15 cellular contexts compared by ENCODE assay signal in the genomic region with DNA sequence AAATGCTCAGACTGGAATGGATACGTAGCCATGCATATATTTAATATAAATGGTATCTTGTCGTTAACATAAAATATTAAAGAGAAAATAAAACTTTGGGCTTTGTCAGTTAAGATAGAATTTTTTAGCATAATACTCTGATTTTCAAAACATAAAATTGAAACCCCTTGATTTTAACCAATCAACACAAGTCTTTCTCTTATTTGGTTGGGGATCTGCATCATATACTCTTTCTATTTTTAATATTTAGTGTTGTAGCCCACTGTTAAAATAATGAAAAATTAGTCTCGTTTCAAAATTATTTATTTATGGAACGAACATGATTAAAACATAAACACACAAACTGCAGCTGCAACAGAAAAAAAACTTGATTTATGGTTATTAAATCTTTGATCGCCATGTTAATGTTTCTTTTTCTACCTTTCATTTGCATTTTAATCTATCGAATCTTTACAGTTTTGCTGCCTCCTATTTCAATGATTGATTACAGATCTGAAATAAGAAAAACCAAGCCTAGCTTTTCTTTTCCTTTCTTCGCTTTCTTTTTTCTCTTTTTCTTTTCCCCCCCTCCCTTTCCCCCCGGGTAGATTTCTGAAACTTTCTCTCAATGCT.
DNase-seq lines count a peak whose midpoint lies in the region; ATAC-seq, FAIRE-seq and TF ChIP-seq lines count a peak whose summit lies in the region.
"Had no signal": no experiment of that assay in that cellular context is flagged by ENCODE, and none has a peak within 500 bp of the region (broad histone marks: within the 10 kb centered on the region; RNA-seq: fewer than 3 reads in every experiment).

No MANE protein-coding gene starts in this region.

- H3K9ac ChIP-seq in HUES64 (ENCODE audit: low read depth, low read length) = no peak overlapping the region
- no peak overlapping the region for H3K9ac ChIP-seq in kidney (ENCODE audit: low read length in 2 of 2)
- peak overlapping the region; percentile 94 to 96 for H3K9ac ChIP-seq in stomach smooth muscle (ENCODE audit: low read length in 2 of 2)

- H3K27ac ChIP-seq in HUES64 (ENCODE audit: low read depth, low read length) (no peak overlapping the region), body of pancreas (peak overlapping the region; percentile 28 to 98 (median 94)), kidney (ENCODE audit: low read depth in 2 of 2, low read length in 2 of 2) (peak overlapping the region in 1 of 2 donors; percentile 28), stomach smooth muscle (ENCODE audit: low read length) (peak overlapping the region; percentile 100)

- ATAC-seq in body of pancreas (no peak), GM21447 (IDR thresholded peaks at IDR 0.05; ENCODE audit: unreplicated experiment) (no peak), HG03175 (IDR thresholded peaks at IDR 0.05; ENCODE audit: unreplicated experiment) (no peak)
- ATAC-seq: activated naive CD8-positive, alpha-beta T cell treated with anti-CD3 and anti-CD28 coated beads, Interleukin-2, amount 50 U/mL, for 24 hours had no signal

- H3K4me3 ChIP-seq in HUES64 (ENCODE audit: low read length) = peak overlapping the region; percentile 46; the same call in 1 of the 2 replicates
- no peak overlapping the region for H3K4me3 ChIP-seq in body of pancreas
- H3K4me3 ChIP-seq in kidney (ENCODE audit: low read length in 2 of 2) = peak overlapping the region; percentile 4 to 20
- peak overlapping the region; percentile 71 to 84 for H3K4me3 ChIP-seq in stomach smooth muscle (ENCODE audit: low read length in 2 of 2)

- TF ChIP-seq CTCF in body of pancreas (IDR thresholded peaks at IDR 0.05) (no peak), kidney (IDR thresholded peaks at IDR 0.05; ENCODE audit: borderline replicate concordance, extremely low read depth, insufficient read depth) (no peak)

- H3K27me3 ChIP-seq in HUES64 (ENCODE audit: insufficient read depth, low read length) (peaks cover 100% of the 10 kb centered on the region), body of pancreas (no peaks in the 10 kb centered on the region), stomach smooth muscle (ENCODE audit: control insufficient read depth in 1 of 2, insufficient read depth in 2 of 2, low read length in 2 of 2) (peaks cover 0 to 2% of the 10 kb centered on the region in 2 donors)

- H3K9me3 ChIP-seq in HUES64 (ENCODE audit: insufficient read depth, low read depth, low read length) (no peaks in the 10 kb centered on the region), body of pancreas (no peaks in the 10 kb centered on the region), kidney (ENCODE audit: control insufficient read depth in 1 of 2, low read length in 2 of 2) (no peaks in the 10 kb centered on the region), stomach smooth muscle (ENCODE audit: control insufficient read depth in 2 of 2, low read length in 2 of 2) (no peaks in the 10 kb centered on the region)

- WGBS in HUES64 = 3% methylated on average over 4 of the region's 8 CpGs
- 2 to 3% methylated on average over 8 of the region's 8 CpGs for WGBS in body of pancreas, 2 donors

- no peak for DNase-seq in body of pancreas
- DNase-seq in kidney = no peak
- DNase-seq in NCI-H1105 (lab: John Stamatoyannopoulos, UW) = no peak
- DNase-seq: activated CD4-positive, CD25-positive, alpha-beta regulatory T cell; activated naive CD8-positive, alpha-beta T cell treated with anti-CD3 and anti-CD28 coated beads, Interleukin-2, amount 50 U/mL, for 24 hours; CD4-positive, alpha-beta T cell; immature natural killer cell; NCI-H1694; NCI-H510A had no signal

- peaks cover 40% of the 10 kb centered on the region for H3K4me1 ChIP-seq in HUES64 (ENCODE audit: insufficient read depth, low read length)
- peaks cover 37% of the 10 kb centered on the region for H3K4me1 ChIP-seq in body of pancreas
- H3K4me1 ChIP-seq in kidney (ENCODE audit: control insufficient read depth in 1 of 2, insufficient read depth in 1 of 2, low read depth in 1 of 2, low read length in 2 of 2) = peaks cover 0 to 4% of the 10 kb centered on the region in 2 donors
- H3K4me1 ChIP-seq in stomach smooth muscle (ENCODE audit: control insufficient read depth, insufficient read depth, low read length) = peaks cover 31% of the 10 kb centered on the region

- H3K36me3 ChIP-seq in HUES64 (ENCODE audit: insufficient read depth, low read length) (no peaks in the 10 kb centered on the region), body of pancreas (replicated peaks in 1 of 2; ENCODE audit: insufficient read depth in 1 of 2, low read depth in 2 of 2) (no peaks in the 10 kb centered on the region), kidney (ENCODE audit: control insufficient read depth in 1 of 2, insufficient read depth in 2 of 2, low read length in 2 of 2) (no peaks in the 10 kb centered on the region), stomach smooth muscle (ENCODE audit: control insufficient read depth in 2 of 2, insufficient read depth in 2 of 2, low read length in 2 of 2) (no peaks in the 10 kb centered on the region)

- no peak for TF ChIP-seq POLR2A in body of pancreas (IDR thresholded peaks at IDR 0.05)

- no peak for FAIRE-seq in kidney (lab: Jason Lieb, UNC)
- FAIRE-seq: colon, GM12892 had no signal

- intact Hi-C loops in body of pancreas (cut with DNase I) = no loop called here
- intact Hi-C loops in kidney (cut with DNase I) = loop anchor here (5.0 kb wide), 2 partner anchors 112 to 138 kb away; no protein-coding TSS in a partner anchor

Comparison
In these comparisons a context has a peak if more than half of its experiments do, and no peak if none do; other contexts are left out.
1. H3K4me3 ChIP-seq: peak in HUES64 (single experiment), kidney (2 of 2) and stomach smooth muscle (2 of 2); none in body of pancreas (0 of 2).
2. H3K9ac ChIP-seq: peak in stomach smooth muscle (2 of 2); none in HUES64 (single experiment) and kidney (0 of 2).